8 cellular contexts compared by ENCODE assay signal in the genomic region with DNA sequence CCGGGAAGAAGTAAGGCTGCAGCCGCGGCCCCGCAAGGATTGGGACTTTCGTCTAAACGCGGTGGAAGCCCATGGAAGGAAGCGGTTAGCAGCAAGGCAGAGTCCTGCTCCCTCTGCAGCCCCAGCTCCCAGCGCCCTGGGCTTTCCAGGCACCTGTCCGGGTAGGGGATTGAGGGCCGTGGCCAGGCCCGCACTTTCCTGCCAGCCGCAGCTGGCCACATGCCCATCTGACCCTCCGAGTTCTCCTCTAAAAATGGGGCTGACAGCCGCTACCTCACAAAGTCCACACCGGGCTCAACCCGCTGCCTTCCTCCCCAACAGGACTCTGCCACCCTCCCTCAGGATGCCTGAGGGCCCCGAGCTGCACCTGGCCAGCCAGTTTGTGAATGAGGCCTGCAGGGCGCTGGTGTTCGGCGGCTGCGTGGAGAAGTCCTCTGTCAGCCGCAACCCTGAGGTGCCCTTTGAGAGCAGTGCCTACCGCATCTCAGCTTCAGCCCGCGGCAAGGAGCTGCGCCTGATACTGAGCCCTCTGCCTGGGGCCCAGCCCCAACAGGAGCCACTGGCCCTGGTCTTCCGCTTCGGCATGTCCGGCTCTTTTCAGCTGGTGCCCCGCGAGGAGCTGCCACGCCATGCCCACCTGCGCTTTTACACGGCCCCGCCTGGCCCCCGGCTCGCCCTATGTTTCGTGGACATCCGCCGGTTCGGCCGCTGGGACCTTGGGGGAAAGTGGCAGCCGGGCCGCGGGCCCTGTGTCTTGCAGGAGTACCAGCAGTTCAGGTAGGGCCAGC. TPM values are rescaled to one million over a fixed set of nuclear protein-coding genes. Genes with fewer than 3 reads are reported as not detected.
DNase-seq lines count a peak whose midpoint lies in the region; ATAC-seq and TF ChIP-seq lines count a peak whose summit lies in the region.

No MANE protein-coding gene starts in this region.

- TF ChIP-seq CTCF in adrenal gland (IDR thresholded peaks at IDR 0.05), result no peak

- intact Hi-C loops in activated CD4-positive, alpha-beta T cell treated with anti-CD3 and anti-CD28 coated beads, Interleukin-2, amount 10 ng/mL, durations not matched to agents 24 days and 14 days (cut with micrococcal nuclease), result no loop called here
- intact Hi-C loops in adrenal gland (cut with DNase I), result no loop called here

- peaks cover 21% of the 10 kb centered on the region for H3K27me3 Mint-ChIP-seq in activated CD4-positive, alpha-beta T cell treated with anti-CD3 and anti-CD28 coated beads, Interleukin-2, amount 10 ng/mL, durations not matched to agents 24 days and 14 days
- H3K27me3 Mint-ChIP-seq in stimulated activated memory B cell treated with anti-CD40 and anti-IgM and Interleukin-4, amounts not matched to agents 10 μg/mL and 1 μg/mL and 100 μg/mL, for 72 hours, result no peaks in the 10 kb centered on the region

- H3K36me3 Mint-ChIP-seq in activated CD4-positive, alpha-beta T cell treated with anti-CD3 and anti-CD28 coated beads, Interleukin-2, amount 10 ng/mL, durations not matched to agents 24 days and 14 days (ENCODE audit: low read depth), result peaks cover 30% of the 10 kb centered on the region
- H3K36me3 Mint-ChIP-seq in stimulated activated memory B cell treated with anti-CD40 and anti-IgM and Interleukin-4, amounts not matched to agents 10 μg/mL and 1 μg/mL and 100 μg/mL, for 72 hours, result peaks cover 19% of the 10 kb centered on the region

- H3K9me3 ChIP-seq in adrenal gland (replicated peaks in 1 of 3), result no peaks in the 10 kb centered on the region

- no peaks in the 10 kb centered on the region for H3K36me3 ChIP-seq in adrenal gland (replicated peaks in 1 of 2)

- H3K4me1 ChIP-seq in adrenal gland (replicated peaks in 1 of 2), result peaks cover 0 to 25% of the 10 kb centered on the region in 2 donors

- no peak for DNase-seq in activated CD4-positive, alpha-beta T cell treated with anti-CD3 and anti-CD28 coated beads, Interleukin-2, amount 10 ng/mL, durations not matched to agents 24 days and 14 days
- no peak for DNase-seq in activated CD4-positive, alpha-beta T cell treated with anti-CD3 and anti-CD28 coated beads, Interleukin-2, amount 50 U/mL, for 1 hour
- DNase-seq in adrenal gland (peak in 1 of 7 donors; percentile 55), iPS-NIHi11 (ENCODE audit: low spot score) (peak; percentile 57), NCI-H2107 treated with DMSO at 0.1 percent for 48 hours (lab: John Stamatoyannopoulos, UW; ENCODE audit: unreplicated experiment) (no peak)

- H3K27ac Mint-ChIP-seq in activated CD4-positive, alpha-beta T cell treated with anti-CD3 and anti-CD28 coated beads, Interleukin-2, amount 10 ng/mL, durations not matched to agents 24 days and 14 days, result no peak overlapping the region
- H3K27ac Mint-ChIP-seq in stimulated activated memory B cell treated with anti-CD40 and anti-IgM and Interleukin-4, amounts not matched to agents 10 μg/mL and 1 μg/mL and 100 μg/mL, for 72 hours, result no peak overlapping the region

- peak overlapping the region; percentile 35 for H3K4me3 Mint-ChIP-seq in activated CD4-positive, alpha-beta T cell treated with anti-CD3 and anti-CD28 coated beads, Interleukin-2, amount 10 ng/mL, durations not matched to agents 24 days and 14 days
- H3K4me3 Mint-ChIP-seq in stimulated activated memory B cell treated with anti-CD40 and anti-IgM and Interleukin-4, amounts not matched to agents 10 μg/mL and 1 μg/mL and 100 μg/mL, for 72 hours, result peak overlapping the region; percentile 74

- no peak for ATAC-seq in stimulated activated memory B cell treated with anti-CD40 and anti-IgM and Interleukin-4, amounts not matched to agents 10 μg/mL and 1 μg/mL and 100 μg/mL, for 72 hours
- no peak for ATAC-seq in GM19463 (IDR thresholded peaks at IDR 0.05; ENCODE audit: unreplicated experiment)
- ATAC-seq in HG02938 (IDR thresholded peaks at IDR 0.05; ENCODE audit: unreplicated experiment), result no peak

- peak overlapping the region in 4 of 5 donors; percentile 18 to 80 (median 68) for H3K27ac ChIP-seq in adrenal gland

- 38 to 58% (median 40%) methylated on average over 29 to 46 of the region's 46 CpGs for WGBS in adrenal gland, 4 donors

- H3K9me3 Mint-ChIP-seq in activated CD4-positive, alpha-beta T cell treated with anti-CD3 and anti-CD28 coated beads, Interleukin-2, amount 10 ng/mL, durations not matched to agents 24 days and 14 days, result peaks cover 8% of the 10 kb centered on the region
- H3K9me3 Mint-ChIP-seq in stimulated activated memory B cell treated with anti-CD40 and anti-IgM and Interleukin-4, amounts not matched to agents 10 μg/mL and 1 μg/mL and 100 μg/mL, for 72 hours, result peaks cover 5% of the 10 kb centered on the region

- peak overlapping the region in 3 of 4 donors; percentile 69 to 92 (median 80) for H3K4me3 ChIP-seq in adrenal gland

- peak in 1 of 2 donors; percentile 13 for TF ChIP-seq POLR2A in adrenal gland (IDR thresholded peaks at IDR 0.05)

- no peaks in the 10 kb centered on the region for H3K27me3 ChIP-seq in adrenal gland

- peaks cover 23% of the 10 kb centered on the region for H3K4me1 Mint-ChIP-seq in activated CD4-positive, alpha-beta T cell treated with anti-CD3 and anti-CD28 coated beads, Interleukin-2, amount 10 ng/mL, durations not matched to agents 24 days and 14 days
- peaks cover 52% of the 10 kb centered on the region for H3K4me1 Mint-ChIP-seq in stimulated activated memory B cell treated with anti-CD40 and anti-IgM and Interleukin-4, amounts not matched to agents 10 μg/mL and 1 μg/mL and 100 μg/mL, for 72 hours

RNA-seq across cellular contexts. Expression of a gene that starts 1.9 kb away (rescaled TPM):
- total RNA-seq in activated CD4-positive, alpha-beta T cell treated with anti-CD3 and anti-CD28 coated beads, Interleukin-2, amount 10 ng/mL, durations not matched to agents 24 days and 14 days, result 3.7 and 4.7 TPM in 2 replicates
- total RNA-seq in adrenal gland, result 100 to 1,000 TPM in 2 of 8 donors, 10 to 100 TPM in 6; 16.7 to 123 (median 61.2) TPM
- 100 to 1,000 TPM in 2 of 3 donors, 1 to 10 TPM in 1; 6.3 to 208 (median 142) TPM for polyA plus RNA-seq in adrenal gland

RNA-seq across cellular contexts. Expression of a gene that starts 12.9 kb away (rescaled TPM):
- total RNA-seq in activated CD4-positive, alpha-beta T cell treated with anti-CD3 and anti-CD28 coated beads, Interleukin-2, amount 10 ng/mL, durations not matched to agents 24 days and 14 days, result 79.5 and 86.7 TPM in 2 replicates
- total RNA-seq in adrenal gland, result 100 to 1,000 TPM in 5 of 8 donors, 10 to 100 TPM in 3; 91.1 to 153 (median 124) TPM
- polyA plus RNA-seq in adrenal gland, result 100 to 1,000 TPM in 2 of 3 donors, 10 to 100 TPM in 1; 35.9 to 254 (median 210) TPM

RNA-seq across cellular contexts. Expression of a gene that starts 19.6 kb away (rescaled TPM):
- total RNA-seq in activated CD4-positive, alpha-beta T cell treated with anti-CD3 and anti-CD28 coated beads, Interleukin-2, amount 10 ng/mL, durations not matched to agents 24 days and 14 days, result 232 and 255 TPM in 2 replicates
- total RNA-seq in adrenal gland, result 100 to 1,000 TPM; 118 to 353 (median 251) TPM
- polyA plus RNA-seq in adrenal gland, result 1,000 to 10,000 TPM in 1 of 3 donors, 100 to 1,000 TPM in 1, 10 to 100 TPM in 1; 46.8 to 1,091 (median 874) TPM
